1 cellular context compared by ENCODE assay signal in the genomic region with DNA sequence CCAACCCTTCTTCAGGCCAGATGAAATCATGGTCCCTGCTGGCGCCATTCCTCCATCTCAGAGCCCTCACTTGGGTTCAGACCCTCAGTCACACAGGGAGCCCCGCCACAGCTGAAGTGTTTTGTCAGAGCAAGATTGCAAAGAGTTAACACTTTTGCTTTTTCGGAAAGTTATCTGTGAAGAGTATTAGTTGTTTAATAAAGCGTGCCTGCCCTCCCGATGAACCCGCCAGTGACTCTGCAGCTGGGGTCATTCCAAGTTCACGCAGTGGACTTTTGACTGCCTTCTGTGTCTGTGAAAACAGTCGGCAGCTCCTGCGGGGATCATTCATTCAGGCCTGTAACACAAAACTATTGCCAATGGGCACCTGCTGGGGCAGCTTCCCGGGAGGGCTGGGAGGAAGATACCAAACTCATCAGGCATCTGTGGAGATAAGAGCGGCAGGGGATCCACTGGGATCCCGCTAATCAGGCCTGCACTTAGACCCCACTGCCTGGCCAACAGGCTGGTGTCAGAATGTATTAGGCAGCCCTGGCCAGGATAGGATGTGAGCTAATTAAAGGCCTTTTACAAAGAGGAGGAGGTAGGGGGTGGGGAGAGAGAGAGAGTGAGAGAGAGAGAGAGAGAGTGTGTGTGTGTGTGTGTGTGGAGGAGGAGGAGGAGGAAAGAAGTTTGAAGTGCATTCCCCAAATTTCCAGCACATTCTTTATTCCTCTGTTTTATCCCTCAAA.
A peak's percentile ranks its signal among the peaks of the same experiment; 100 is the strongest.
TF ChIP-seq lines count a peak whose summit lies in the region.

No MANE protein-coding gene starts in this region.

TF ChIP-seq in HepG2, 621 proteins besides CTCF, POLR2A, EP300 and RAD21 (continued from another document and continues in another):
- TF ChIP-seq, protein P1, sequence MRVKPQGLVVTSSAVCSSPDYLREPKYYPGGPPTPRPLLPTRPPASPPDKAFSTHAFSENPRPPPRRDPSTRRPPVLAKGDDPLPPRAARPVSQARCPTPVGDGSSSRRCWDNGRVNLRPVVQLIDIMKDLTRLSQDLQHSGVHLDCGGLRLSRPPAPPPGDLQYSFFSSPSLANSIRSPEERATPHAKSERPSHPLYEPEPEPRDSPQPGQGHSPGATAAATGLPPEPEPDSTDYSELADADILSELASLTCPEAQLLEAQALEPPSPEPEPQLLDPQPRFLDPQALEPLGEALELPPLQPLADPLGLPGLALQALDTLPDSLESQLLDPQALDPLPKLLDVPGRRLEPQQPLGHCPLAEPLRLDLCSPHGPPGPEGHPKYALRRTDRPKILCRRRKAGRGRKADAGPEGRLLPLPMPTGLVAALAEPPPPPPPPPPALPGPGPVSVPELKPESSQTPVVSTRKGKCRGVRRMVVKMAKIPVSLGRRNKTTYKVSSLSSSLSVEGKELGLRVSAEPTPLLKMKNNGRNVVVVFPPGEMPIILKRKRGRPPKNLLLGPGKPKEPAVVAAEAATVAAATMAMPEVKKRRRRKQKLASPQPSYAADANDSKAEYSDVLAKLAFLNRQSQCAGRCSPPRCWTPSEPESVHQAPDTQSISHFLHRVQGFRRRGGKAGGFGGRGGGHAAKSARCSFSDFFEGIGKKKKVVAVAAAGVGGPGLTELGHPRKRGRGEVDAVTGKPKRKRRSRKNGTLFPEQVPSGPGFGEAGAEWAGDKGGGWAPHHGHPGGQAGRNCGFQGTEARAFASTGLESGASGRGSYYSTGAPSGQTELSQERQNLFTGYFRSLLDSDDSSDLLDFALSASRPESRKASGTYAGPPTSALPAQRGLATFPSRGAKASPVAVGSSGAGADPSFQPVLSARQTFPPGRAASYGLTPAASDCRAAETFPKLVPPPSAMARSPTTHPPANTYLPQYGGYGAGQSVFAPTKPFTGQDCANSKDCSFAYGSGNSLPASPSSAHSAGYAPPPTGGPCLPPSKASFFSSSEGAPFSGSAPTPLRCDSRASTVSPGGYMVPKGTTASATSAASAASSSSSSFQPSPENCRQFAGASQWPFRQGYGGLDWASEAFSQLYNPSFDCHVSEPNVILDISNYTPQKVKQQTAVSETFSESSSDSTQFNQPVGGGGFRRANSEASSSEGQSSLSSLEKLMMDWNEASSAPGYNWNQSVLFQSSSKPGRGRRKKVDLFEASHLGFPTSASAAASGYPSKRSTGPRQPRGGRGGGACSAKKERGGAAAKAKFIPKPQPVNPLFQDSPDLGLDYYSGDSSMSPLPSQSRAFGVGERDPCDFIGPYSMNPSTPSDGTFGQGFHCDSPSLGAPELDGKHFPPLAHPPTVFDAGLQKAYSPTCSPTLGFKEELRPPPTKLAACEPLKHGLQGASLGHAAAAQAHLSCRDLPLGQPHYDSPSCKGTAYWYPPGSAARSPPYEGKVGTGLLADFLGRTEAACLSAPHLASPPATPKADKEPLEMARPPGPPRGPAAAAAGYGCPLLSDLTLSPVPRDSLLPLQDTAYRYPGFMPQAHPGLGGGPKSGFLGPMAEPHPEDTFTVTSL (CRISPR knock-in tag; IDR thresholded peaks at IDR 0.05; ENCODE audit: borderline replicate concordance), result 0 out of 2 replicates have a peak, but pooled peaks have one; percentile 39
- TF ChIP-seq TOPORS (CRISPR knock-in tag; IDR thresholded peaks at IDR 0.05) (no peak), EZH2 (conservative IDR thresholded peaks at IDR 0.05; ENCODE audit: low read depth, low read length) (no peak), NFIC (IDR thresholded peaks at IDR 0.05; ENCODE audit: low read length) (no peak), MAFG (CRISPR knock-in tag; IDR thresholded peaks at IDR 0.05) (no peak), CREM (IDR thresholded peaks at IDR 0.05) (peak; percentile 66; the same call in 1 of the 2 replicates), CREM (CRISPR knock-in tag; IDR thresholded peaks at IDR 0.05) (no peak), ZNF841 (CRISPR knock-in tag; IDR thresholded peaks at IDR 0.05; ENCODE audit: borderline replicate concordance) (no peak), ZNF484 (CRISPR knock-in tag; IDR thresholded peaks at IDR 0.05; ENCODE audit: borderline replicate concordance, low read depth) (no peak), ZNF776 (CRISPR knock-in tag; IDR thresholded peaks at IDR 0.05) (0 out of 2 replicates have a peak, but pooled peaks have one; percentile 52), U2AF1 (optimal IDR thresholded peaks at IDR 0.05; ENCODE audit: low read depth, low read length) (no peak), KDM2A (CRISPR knock-in tag; IDR thresholded peaks at IDR 0.05; ENCODE audit: borderline replicate concordance, low read depth) (0 out of 2 replicates have a peak, but pooled peaks have one; percentile 25), ZMAT3 (CRISPR knock-in tag; conservative IDR thresholded peaks at IDR 0.05) (no peak), TCF7L2 (IDR thresholded peaks at IDR 0.05; ENCODE audit: low read depth, low read length) (no peak), ZNF589 (CRISPR knock-in tag; conservative IDR thresholded peaks at IDR 0.05) (no peak), ZNF343 (CRISPR knock-in tag; IDR thresholded peaks at IDR 0.05) (no peak), FIP1L1 (IDR thresholded peaks at IDR 0.05; ENCODE audit: borderline replicate concordance, insufficient read depth, low read depth, low read length) (no peak), MXD4 (CRISPR knock-in tag; IDR thresholded peaks at IDR 0.05) (no peak; the same call in 1 of the 2 replicates), YY1 (IDR thresholded peaks at IDR 0.05; ENCODE audit: insufficient read depth, insufficient replicate concordance, low read depth, low read length) (no peak), ZBTB7A (CRISPR knock-in tag; IDR thresholded peaks at IDR 0.05) (peak; percentile 55; the same call in 1 of the 2 replicates), PAXIP1 (CRISPR knock-in tag; conservative IDR thresholded peaks at IDR 0.05) (peak; percentile 67), MTA1 (CRISPR knock-in tag; IDR thresholded peaks at IDR 0.05; ENCODE audit: borderline replicate concordance) (peak; percentile 70; the same call in 1 of the 2 replicates), GTF3A (CRISPR knock-in tag; conservative IDR thresholded peaks at IDR 0.05) (no peak), KAT2B (IDR thresholded peaks at IDR 0.05; ENCODE audit: borderline replicate concordance, low read depth, low read length) (no peak), ZBTB21 (CRISPR knock-in tag; IDR thresholded peaks at IDR 0.05) (no peak), MNT (IDR thresholded peaks at IDR 0.05) (no peak), STAT5B (CRISPR knock-in tag; IDR thresholded peaks at IDR 0.05) (no peak), HHEX (CRISPR knock-in tag; IDR thresholded peaks at IDR 0.05) (no peak), THYN1 (CRISPR knock-in tag; IDR thresholded peaks at IDR 0.05; ENCODE audit: borderline replicate concordance, low read depth) (no peak), GZF1 (CRISPR knock-in tag; IDR thresholded peaks at IDR 0.05) (no peak), NFE2L2 (IDR thresholded peaks at IDR 0.05; ENCODE audit: low read length) (no peak), RFX1 (IDR thresholded peaks at IDR 0.05) (no peak), TCF7 (IDR thresholded peaks at IDR 0.05; ENCODE audit: low read depth) (0 out of 2 replicates have a peak, but pooled peaks have one; percentile 14), ZBTB1 (CRISPR knock-in tag; IDR thresholded peaks at IDR 0.05; ENCODE audit: borderline replicate concordance) (no peak), ZSCAN22 (CRISPR knock-in tag; IDR thresholded peaks at IDR 0.05) (no peak), ELF4 (CRISPR knock-in tag; IDR thresholded peaks at IDR 0.05; ENCODE audit: borderline replicate concordance) (no peak), NCOR1 (IDR thresholded peaks at IDR 0.05; ENCODE audit: borderline replicate concordance, low read length) (peak; percentile 90), ZNF782 (CRISPR knock-in tag; IDR thresholded peaks at IDR 0.05; ENCODE audit: borderline replicate concordance) (no peak), ZNF704 (CRISPR knock-in tag; IDR thresholded peaks at IDR 0.05; ENCODE audit: borderline replicate concordance) (no peak), FLYWCH1 (CRISPR knock-in tag; IDR thresholded peaks at IDR 0.05) (no peak), POGZ (CRISPR knock-in tag; IDR thresholded peaks at IDR 0.05) (peak; percentile 67), RFXANK (CRISPR knock-in tag; IDR thresholded peaks at IDR 0.05) (0 out of 2 replicates have a peak, but pooled peaks have one; percentile 38), FOXA3 (CRISPR knock-in tag; IDR thresholded peaks at IDR 0.05) (peak; percentile 59), PHF5A (CRISPR knock-in tag; IDR thresholded peaks at IDR 0.05; ENCODE audit: low read depth, unreplicated experiment) (no peak), CENPT (CRISPR knock-in tag; IDR thresholded peaks at IDR 0.05; ENCODE audit: low read depth) (no peak), POLR2G (IDR thresholded peaks at IDR 0.05; ENCODE audit: low read depth, low read length) (no peak), ZMYM2 (CRISPR knock-in tag; IDR thresholded peaks at IDR 0.05) (0 out of 2 replicates have a peak, but pooled peaks have one; percentile 31), SMARCC2 (IDR thresholded peaks at IDR 0.05) (no peak), ZSCAN25 (CRISPR knock-in tag; IDR thresholded peaks at IDR 0.05) (no peak), ZNF777 (CRISPR knock-in tag; IDR thresholded peaks at IDR 0.05) (no peak)
- TF ChIP-seq, protein P2, sequence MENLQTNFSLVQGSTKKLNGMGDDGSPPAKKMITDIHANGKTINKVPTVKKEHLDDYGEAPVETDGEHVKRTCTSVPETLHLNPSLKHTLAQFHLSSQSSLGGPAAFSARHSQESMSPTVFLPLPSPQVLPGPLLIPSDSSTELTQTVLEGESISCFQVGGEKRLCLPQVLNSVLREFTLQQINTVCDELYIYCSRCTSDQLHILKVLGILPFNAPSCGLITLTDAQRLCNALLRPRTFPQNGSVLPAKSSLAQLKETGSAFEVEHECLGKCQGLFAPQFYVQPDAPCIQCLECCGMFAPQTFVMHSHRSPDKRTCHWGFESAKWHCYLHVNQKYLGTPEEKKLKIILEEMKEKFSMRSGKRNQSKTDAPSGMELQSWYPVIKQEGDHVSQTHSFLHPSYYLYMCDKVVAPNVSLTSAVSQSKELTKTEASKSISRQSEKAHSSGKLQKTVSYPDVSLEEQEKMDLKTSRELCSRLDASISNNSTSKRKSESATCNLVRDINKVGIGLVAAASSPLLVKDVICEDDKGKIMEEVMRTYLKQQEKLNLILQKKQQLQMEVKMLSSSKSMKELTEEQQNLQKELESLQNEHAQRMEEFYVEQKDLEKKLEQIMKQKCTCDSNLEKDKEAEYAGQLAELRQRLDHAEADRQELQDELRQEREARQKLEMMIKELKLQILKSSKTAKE (CRISPR knock-in tag; IDR thresholded peaks at IDR 0.05; ENCODE audit: borderline replicate concordance), result peak; percentile 95
- TF ChIP-seq, protein P3, sequence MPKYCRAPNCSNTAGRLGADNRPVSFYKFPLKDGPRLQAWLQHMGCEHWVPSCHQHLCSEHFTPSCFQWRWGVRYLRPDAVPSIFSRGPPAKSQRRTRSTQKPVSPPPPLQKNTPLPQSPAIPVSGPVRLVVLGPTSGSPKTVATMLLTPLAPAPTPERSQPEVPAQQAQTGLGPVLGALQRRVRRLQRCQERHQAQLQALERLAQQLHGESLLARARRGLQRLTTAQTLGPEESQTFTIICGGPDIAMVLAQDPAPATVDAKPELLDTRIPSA (CRISPR knock-in tag; IDR thresholded peaks at IDR 0.05; ENCODE audit: borderline replicate concordance), result no peak
